In the genomic region with DNA sequence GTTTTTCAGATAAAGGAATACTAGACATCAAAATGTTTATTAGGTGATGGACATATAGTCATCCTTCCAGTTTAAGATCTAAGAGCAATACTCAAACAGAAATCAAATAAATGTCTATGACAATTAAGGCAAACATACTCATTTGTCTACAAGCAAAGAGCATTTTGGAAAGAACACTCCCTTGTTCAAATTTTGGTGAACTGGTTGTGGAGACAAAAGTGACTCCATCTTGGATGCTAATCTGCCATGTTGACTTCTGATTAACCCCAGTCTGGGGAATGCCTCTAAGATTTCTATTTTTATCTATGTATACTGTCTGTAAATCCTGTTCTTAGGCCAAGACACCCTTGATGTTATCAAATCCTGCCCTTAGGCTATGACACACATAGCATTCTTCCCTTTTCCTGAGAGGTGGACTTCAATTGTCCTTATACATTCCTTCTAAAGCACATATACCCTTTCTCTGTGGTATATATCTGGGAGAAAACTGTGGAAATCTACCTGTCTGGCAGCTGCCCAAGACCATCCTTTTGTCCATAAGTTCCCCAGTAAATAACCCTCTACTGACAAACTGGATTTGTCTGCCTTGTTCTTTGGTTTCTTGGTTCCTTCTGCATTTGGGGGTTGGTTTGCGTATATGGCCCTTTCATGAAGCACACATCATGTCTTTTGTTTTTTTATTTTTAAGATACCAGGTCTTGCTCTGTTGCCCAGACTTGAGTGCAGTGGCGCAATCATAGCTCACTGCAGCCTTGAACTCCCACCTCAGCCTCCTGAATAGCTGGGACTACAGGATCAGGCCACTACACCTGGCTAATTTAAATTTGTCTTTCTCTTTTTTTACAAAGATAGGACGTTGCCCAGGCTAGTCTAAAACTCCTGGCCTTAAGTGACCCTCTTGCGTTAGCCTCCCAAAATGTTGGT, we compare ENCODE assay signal across 16 cellular contexts.
"Had no signal": no experiment of that assay in that cellular context is flagged by ENCODE, and none has a peak within 500 bp of the region (broad histone marks: within the 10 kb centered on the region; RNA-seq: fewer than 3 reads in every experiment).

No MANE protein-coding gene starts in this region.

- H3K27me3 ChIP-seq: colonic mucosa, hepatocyte, sigmoid colon, suprapubic skin, thyroid gland, upper lobe of left lung, uterus had no signal

- H3K36me3 ChIP-seq: colonic mucosa, sigmoid colon, suprapubic skin, thyroid gland, upper lobe of left lung, uterus had no signal

- DNase-seq: colonic mucosa; dermis blood vessel endothelial cell; foreskin melanocyte; head of caudate nucleus; natural killer cell; posterior cingulate gyrus; sigmoid colon; stimulated activated CD4-positive, alpha-beta T cell treated with anti-CD3 and anti-CD28 coated beads, Interleukin-2, amount 100 ng/mL, for 24 hours; stimulated activated CD4-positive, alpha-beta T cell treated with anti-CD3 and anti-CD28 coated beads, Interleukin-4, amount 100 ng/mL, for 4 hours; stimulated activated naive CD4-positive, alpha-beta T cell treated with Interleukin-2 at 50 U/mL for 16 hours; thyroid gland; upper lobe of left lung; uterus had no signal

- H2AFZ ChIP-seq: hepatocyte had no signal

- H3K79me2 ChIP-seq: hepatocyte had no signal

- H3K27ac ChIP-seq: colonic mucosa, skin epidermis, suprapubic skin, thyroid gland, upper lobe of left lung, uterus had no signal

- H3K4me2 ChIP-seq: hepatocyte had no signal

- H3K9me3 ChIP-seq: colonic mucosa, sigmoid colon, suprapubic skin, thyroid gland, upper lobe of left lung, uterus had no signal

- H3K4me1 ChIP-seq: colonic mucosa, suprapubic skin, upper lobe of left lung, uterus had no signal

- H3K4me3 ChIP-seq: colonic mucosa, hepatocyte, sigmoid colon, skin epidermis, suprapubic skin, thyroid gland, upper lobe of left lung, uterus had no signal

- ATAC-seq: natural killer cell had no signal
